12 cellular contexts compared by ENCODE assay signal in the genomic region with DNA sequence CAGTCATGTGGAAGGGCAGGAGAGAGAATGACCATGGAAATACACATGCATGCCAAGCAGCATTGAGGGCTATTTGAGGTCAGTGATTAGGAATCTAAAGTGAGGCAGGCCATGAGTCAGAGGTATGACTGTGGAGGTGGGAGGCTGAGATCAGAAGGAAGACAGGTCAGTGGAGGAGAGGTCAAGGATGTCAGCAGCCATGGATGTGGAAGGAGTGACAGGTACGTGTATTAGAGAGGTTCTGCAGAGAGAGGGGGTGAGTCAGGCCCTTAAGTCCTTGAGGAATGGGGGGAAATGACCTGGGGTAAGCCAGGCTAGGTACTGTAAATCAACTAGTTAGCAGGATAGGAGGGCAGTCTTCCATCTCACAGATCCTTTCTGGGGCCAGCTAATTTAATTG.
A peak's percentile ranks its signal among the peaks of the same experiment; 100 is the strongest.
DNase-seq lines count a peak whose midpoint lies in the region; ATAC-seq, FAIRE-seq and TF ChIP-seq lines count a peak whose summit lies in the region.
"Had no signal": no experiment of that assay in that cellular context is flagged by ENCODE, and none has a peak within 500 bp of the region (broad histone marks: within the 10 kb centered on the region; RNA-seq: fewer than 3 reads in every experiment).

No MANE protein-coding gene starts in this region.

- no peaks in the 10 kb centered on the region for H3K79me2 ChIP-seq in astrocyte (ENCODE audit: insufficient read depth, low read length)

- H3K4me2 ChIP-seq in astrocyte (ENCODE audit: low read length): no peak overlapping the region

- H3K27ac Mint-ChIP-seq in astrocyte (ENCODE audit: unreplicated experiment): no peak overlapping the region
- H3K27ac Mint-ChIP-seq: progenitor cell of endocrine pancreas had no signal

- H3K4me3 ChIP-seq in heart left ventricle: no peak overlapping the region
- H3K4me3 ChIP-seq in right atrium auricular region: no peak overlapping the region
- H3K4me3 ChIP-seq in astrocyte (ENCODE audit: insufficient read depth, low read depth, low read length): no peak overlapping the region
- no peak overlapping the region for H3K4me3 ChIP-seq in WERI-Rb-1 (ENCODE audit: low read depth, low read length)
- H3K4me3 ChIP-seq in dorsolateral prefrontal cortex: no peak overlapping the region

- intact Hi-C loops in heart left ventricle (cut with DNase I): no loop called here
- intact Hi-C loops in dorsolateral prefrontal cortex (cut with DNase I): no loop called here

- H2AFZ ChIP-seq in astrocyte (ENCODE audit: low read depth, low read length): no peak overlapping the region

- no peak for FAIRE-seq in astrocyte (lab: Jason Lieb, UNC)

- no peak overlapping the region for H3K4me3 Mint-ChIP-seq in astrocyte (ENCODE audit: unreplicated experiment)

- no peaks in the 10 kb centered on the region for H3K4me1 Mint-ChIP-seq in astrocyte (ENCODE audit: low read depth, unreplicated experiment)

- peaks cover 5% of the 10 kb centered on the region for H4K20me1 ChIP-seq in astrocyte (ENCODE audit: insufficient read depth, low read length)

- H3K27me3 ChIP-seq in heart left ventricle (no peaks in the 10 kb centered on the region), right atrium auricular region (no peaks in the 10 kb centered on the region), astrocyte (ENCODE audit: insufficient read depth, low read length) (no peaks in the 10 kb centered on the region), WERI-Rb-1 (ENCODE audit: insufficient read depth, low read depth, severe bottlenecking) (no peaks in the 10 kb centered on the region), dorsolateral prefrontal cortex (no peaks in the 10 kb centered on the region)
- H3K27me3 ChIP-seq: BE2C had no signal

- ATAC-seq in heart left ventricle (peak in 3 of 4 donors; percentile 39 to 92 (median 86)), HG02938 (IDR thresholded peaks at IDR 0.05; ENCODE audit: unreplicated experiment) (no peak)

- H3K9me3 Mint-ChIP-seq in astrocyte (ENCODE audit: unreplicated experiment): no peaks in the 10 kb centered on the region

- no peaks in the 10 kb centered on the region for H3K27me3 Mint-ChIP-seq in astrocyte (ENCODE audit: low read depth, unreplicated experiment)
- H3K27me3 Mint-ChIP-seq: progenitor cell of endocrine pancreas had no signal

- TF ChIP-seq CTCF in heart left ventricle (IDR thresholded peaks at IDR 0.05) (no peak), right atrium auricular region (IDR thresholded peaks at IDR 0.05) (no peak), astrocyte (IDR thresholded peaks at IDR 0.05; ENCODE audit: insufficient read depth, low read depth, low read length) (no peak), WERI-Rb-1 (IDR thresholded peaks at IDR 0.05; ENCODE audit: low read depth, low read length) (no peak), dorsolateral prefrontal cortex (IDR thresholded peaks at IDR 0.05 in 54 of 56, conservative IDR thresholded peaks at IDR 0.05 in 2 of 56; ENCODE audit: low read depth in 1 of 56, partially characterized antibody in 56 of 56) (no peak)

- H3K4me1 ChIP-seq in heart left ventricle (peaks cover 0 to 8% (median 0%) of the 10 kb centered on the region in 12 donors), right atrium auricular region (no peaks in the 10 kb centered on the region), astrocyte (ENCODE audit: insufficient read depth, low read length) (peaks cover 8% of the 10 kb centered on the region)
- H3K4me1 ChIP-seq: BE2C had no signal

- WGBS in heart left ventricle, 4 donors: 33 to 62% (median 55%) methylated on average over 1 of the region's 1 CpG

- no peak overlapping the region for H3K9ac ChIP-seq in astrocyte (ENCODE audit: low read length)

- no peaks in the 10 kb centered on the region for H3K36me3 Mint-ChIP-seq in astrocyte (ENCODE audit: low read depth, unreplicated experiment)

- TF ChIP-seq POLR2A in heart left ventricle (IDR thresholded peaks at IDR 0.05): no peak

- no peaks in the 10 kb centered on the region for H3K9me3 ChIP-seq in heart left ventricle
- no peaks in the 10 kb centered on the region for H3K9me3 ChIP-seq in right atrium auricular region
- no peaks in the 10 kb centered on the region for H3K9me3 ChIP-seq in astrocyte (ENCODE audit: insufficient read depth, low read depth, low read length)
- no peaks in the 10 kb centered on the region for H3K9me3 ChIP-seq in WERI-Rb-1 (ENCODE audit: severe bottlenecking)
- H3K9me3 ChIP-seq: BE2C had no signal

- DNase-seq in heart left ventricle: peak in 1 of 5 donors; percentile 36
- DNase-seq in right atrium auricular region (ENCODE audit: low spot score): no peak
- peak; percentile 73 for DNase-seq in astrocyte (ENCODE audit: low read depth)
- DNase-seq in iPS-NIHi7 (ENCODE audit: extremely low spot score): peak; percentile 34
- DNase-seq in WERI-Rb-1: no peak
- no peak for DNase-seq in dorsolateral prefrontal cortex
- no peak for DNase-seq in caudate nucleus (lab: John Stamatoyannopoulos, UW)
- DNase-seq: activated T-cell treated with anti-CD3 and anti-CD28 coated beads for 4 hours, BE2C, NCI-H1694 treated with DMSO at 0.1 percent for 48 hours had no signal

- H3K27ac ChIP-seq in heart left ventricle (no peak overlapping the region), right atrium auricular region (no peak overlapping the region), astrocyte (ENCODE audit: low read depth, low read length) (no peak overlapping the region), WERI-Rb-1 (no peak overlapping the region), dorsolateral prefrontal cortex (no peak overlapping the region), caudate nucleus (ENCODE audit: low read depth, low read length) (no peak overlapping the region)

- H3K36me3 ChIP-seq in heart left ventricle (no peaks in the 10 kb centered on the region), right atrium auricular region (no peaks in the 10 kb centered on the region), astrocyte (ENCODE audit: insufficient read depth, low read length) (no peaks in the 10 kb centered on the region), WERI-Rb-1 (no peaks in the 10 kb centered on the region)
- H3K36me3 ChIP-seq: BE2C had no signal

Comparison
In these comparisons a context has a peak if more than half of its experiments do, and no peak if none do; other contexts are left out.
1. DNase-seq: peak in astrocyte (single experiment) and iPS-NIHi7 (single experiment); none in right atrium auricular region (single experiment), WERI-Rb-1 (single experiment), dorsolateral prefrontal cortex (0 of 10) and caudate nucleus (0 of 61).